Comparison of ENCODE assay signal across 8 cellular contexts in the genomic region with DNA sequence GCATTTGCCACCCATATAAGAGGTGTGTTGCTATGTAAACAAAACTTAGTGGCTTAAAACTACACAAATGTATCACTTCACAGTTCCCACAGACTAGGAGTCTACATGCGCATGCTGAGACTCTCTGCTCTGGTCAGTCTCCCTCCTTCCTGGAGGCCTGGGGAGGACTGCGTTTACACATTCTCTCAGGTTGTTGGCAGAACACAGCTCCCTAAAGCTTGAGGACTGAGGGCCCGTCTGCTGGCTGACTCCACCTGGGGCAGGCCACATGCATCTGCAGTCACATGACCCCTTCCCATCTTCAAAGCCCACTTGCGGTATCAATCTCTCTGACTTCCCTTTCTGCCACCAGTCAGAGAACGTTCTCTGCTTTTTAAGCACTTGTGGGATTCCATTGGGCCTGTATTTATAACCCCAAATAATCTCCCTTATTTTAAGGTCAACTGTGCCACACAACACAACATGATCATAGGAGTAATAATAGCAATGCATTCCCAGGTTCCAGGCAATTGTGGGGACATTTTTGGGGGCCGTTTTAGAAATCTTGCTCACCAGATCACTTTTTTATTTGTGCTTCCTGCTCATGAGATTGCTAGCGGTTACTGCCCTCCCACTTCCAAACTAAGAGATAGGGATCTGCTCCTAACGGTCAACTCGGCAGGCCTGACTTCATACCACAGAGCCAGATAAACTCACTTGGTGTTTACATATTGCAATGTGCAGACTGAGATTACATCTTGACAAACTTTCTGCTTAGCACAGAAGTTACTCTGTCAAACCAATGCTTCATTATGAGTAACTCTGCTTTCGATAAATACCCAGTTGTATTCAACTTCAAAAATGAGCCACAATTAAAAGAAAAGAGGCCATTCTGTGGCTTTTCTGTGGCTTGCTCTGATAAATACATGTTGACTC.
DNase-seq lines count a peak whose midpoint lies in the region; ATAC-seq lines count a peak whose summit lies in the region.

No MANE protein-coding gene starts in this region.

- no peaks in the 10 kb centered on the region for H3K9me3 ChIP-seq in Karpas-422 (ENCODE audit: low read length)

- no peaks in the 10 kb centered on the region for H3K27me3 ChIP-seq in Karpas-422 (ENCODE audit: low read length)

- DNase-seq in CD1c-positive myeloid dendritic cell (ENCODE audit: extremely low spot score) (peak; percentile 53), M059J (ENCODE audit: low read depth) (peak; percentile 89), activated T-helper 1 cell treated with Interleukin-2 at 50 U/mL for 16 hours (ENCODE audit: low read depth) (peak; percentile 14), left ventricle myocardium superior (no peak), Karpas-422 (no peak), NCI-H2107 (lab: John Stamatoyannopoulos, UW) (no peak)
- peak in 2 of 3 experiments; percentile 7 to 23 for DNase-seq in stimulated activated CD4-positive, alpha-beta T cell treated with anti-CD3 and anti-CD28 coated beads, TNF-alpha, amount 100 ng/mL, for 4 hours (ENCODE audit: low read depth in 3 of 3)

- no peak overlapping the region for H3K4me2 ChIP-seq in Karpas-422 (ENCODE audit: low read depth, low read length, poor library complexity, severe bottlenecking)

- H3K36me3 ChIP-seq in Karpas-422 (ENCODE audit: insufficient read depth, low read length) = no peaks in the 10 kb centered on the region

- peaks cover 28% of the 10 kb centered on the region for H3K4me1 ChIP-seq in Karpas-422 (ENCODE audit: low read length)

- no peak overlapping the region for H3K27ac ChIP-seq in Karpas-422 (ENCODE audit: low read length)

- H3K9ac ChIP-seq in Karpas-422 (ENCODE audit: low read length) = no peak overlapping the region

- no peaks in the 10 kb centered on the region for H4K20me1 ChIP-seq in Karpas-422 (ENCODE audit: insufficient read depth, low read depth, low read length)

- ATAC-seq in left ventricle myocardium superior (peak; percentile 63), GM18520 (IDR thresholded peaks at IDR 0.05; ENCODE audit: unreplicated experiment) (no peak)

- H3K79me2 ChIP-seq in Karpas-422 (ENCODE audit: low read length) = peaks cover 80% of the 10 kb centered on the region

- intact Hi-C loops in left ventricle myocardium superior (cut with micrococcal nuclease) = no loop called here

- no peak overlapping the region for H3K4me3 ChIP-seq in Karpas-422 (ENCODE audit: low read length)

- H2AFZ ChIP-seq in Karpas-422 (ENCODE audit: low read length) = no peak overlapping the region

- H3K9me2 ChIP-seq in Karpas-422 (replicated peaks; ENCODE audit: insufficient read depth, low read length) = no peaks in the 10 kb centered on the region

Comparison
In these comparisons a context has a peak if more than half of its experiments do, and no peak if none do; other contexts are left out.
1. DNase-seq: peak in CD1c-positive myeloid dendritic cell (single experiment), M059J (single experiment), activated T-helper 1 cell treated with Interleukin-2 at 50 U/mL for 16 hours (single experiment) and stimulated activated CD4-positive, alpha-beta T cell treated with anti-CD3 and anti-CD28 coated beads, TNF-alpha, amount 100 ng/mL, for 4 hours (2 of 3); none in left ventricle myocardium superior (single experiment), Karpas-422 (single experiment) and NCI-H2107 (single experiment).